ENCODE assay signal across 10 cellular contexts in the genomic region with DNA sequence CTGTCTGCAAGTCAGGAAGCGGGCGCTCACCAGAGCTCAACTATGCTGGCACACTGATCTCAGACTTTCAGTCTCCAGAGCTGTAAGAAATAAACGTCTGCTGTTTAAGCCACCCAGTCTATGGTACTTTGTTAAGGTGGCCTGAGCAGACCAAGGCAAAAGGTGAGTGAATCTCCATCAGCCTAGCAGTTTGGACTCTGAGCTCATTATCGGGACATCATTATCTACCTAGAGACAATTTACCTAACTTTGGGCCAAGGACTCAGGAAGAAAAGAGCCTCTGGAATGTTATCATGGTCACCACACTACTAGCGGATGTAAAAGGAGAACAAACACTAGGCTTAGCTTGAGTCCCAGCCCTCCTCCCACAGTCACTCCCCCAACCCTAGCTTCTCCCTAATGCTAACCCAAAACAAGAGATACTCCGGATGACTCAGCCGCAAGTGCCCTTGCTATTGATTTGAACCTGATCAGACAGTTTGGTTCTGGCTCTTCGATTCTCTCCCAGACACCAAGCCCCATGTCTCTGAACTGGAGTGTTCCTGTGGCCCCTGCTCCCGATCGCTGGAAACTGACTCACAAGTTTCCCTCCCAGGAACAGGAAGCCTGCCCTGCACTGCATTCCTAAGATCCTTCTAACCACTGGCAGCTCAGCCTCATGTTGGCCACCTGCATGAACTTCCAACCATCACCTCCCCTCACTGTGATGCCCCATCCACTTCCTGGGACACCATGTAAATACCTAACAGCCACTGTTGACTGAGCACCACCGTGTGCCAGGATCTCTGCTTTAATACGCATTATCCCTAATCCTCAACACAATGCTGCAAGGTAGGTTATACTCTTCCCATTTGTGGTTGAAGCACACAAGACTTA. TPM values are rescaled to one million over a fixed set of nuclear protein-coding genes. Genes with fewer than 3 reads are reported as not detected.
DNase-seq lines count a peak whose midpoint lies in the region; ATAC-seq and TF ChIP-seq lines count a peak whose summit lies in the region.
"Had no signal": no experiment of that assay in that cellular context is flagged by ENCODE, and none has a peak within 500 bp of the region (broad histone marks: within the 10 kb centered on the region; RNA-seq: fewer than 3 reads in every experiment).

No MANE protein-coding gene starts in this region.

- peaks cover 79% of the 10 kb centered on the region for H3K4me1 Mint-ChIP-seq in HFFc6 (ENCODE audit: low read depth)
- H3K4me1 Mint-ChIP-seq in activated T-helper 17 cell treated with anti-CD3 and anti-CD28 coated beads, Interleukin-2, amount 50 U/mL, for 72 hours, result peaks cover 27% of the 10 kb centered on the region

- peak; percentile 79 for DNase-seq in A172 (ENCODE audit: low spot score)
- no peak for DNase-seq in HFFc6
- peak; percentile 59 for DNase-seq in kidney glomerular epithelial cell (lab: John Stamatoyannopoulos, UW)
- DNase-seq in NK-92 treated with Interleukin-12 subunit alpha and Interleukin-12 subunit beta, amount 100 ng/mL, for 24 hours (lab: John Stamatoyannopoulos, UW), result no peak
- DNase-seq: activated T-cell treated with anti-CD3 and anti-CD28 coated beads, Interleukin-2, amount 50 U/mL, for 72 hours had no signal

- no peaks in the 10 kb centered on the region for H3K9me3 Mint-ChIP-seq in HFFc6
- H3K9me3 Mint-ChIP-seq in activated T-helper 17 cell treated with anti-CD3 and anti-CD28 coated beads, Interleukin-2, amount 50 U/mL, for 72 hours, result no peaks in the 10 kb centered on the region

- no peaks in the 10 kb centered on the region; the same call in none of the 2 replicates for H3K27me3 Mint-ChIP-seq in HFFc6 (ENCODE audit: insufficient read depth)
- no peaks in the 10 kb centered on the region for H3K27me3 Mint-ChIP-seq in activated T-helper 17 cell treated with anti-CD3 and anti-CD28 coated beads, Interleukin-2, amount 50 U/mL, for 72 hours
- H3K27me3 Mint-ChIP-seq: B cell had no signal

- H3K36me3 Mint-ChIP-seq in HFFc6 (ENCODE audit: low read depth), result peaks cover 35% of the 10 kb centered on the region
- H3K36me3 Mint-ChIP-seq in activated T-helper 17 cell treated with anti-CD3 and anti-CD28 coated beads, Interleukin-2, amount 50 U/mL, for 72 hours (ENCODE audit: low read depth), result peaks cover 5% of the 10 kb centered on the region

- ATAC-seq in activated T-helper 17 cell treated with anti-CD3 and anti-CD28 coated beads, Interleukin-2, amount 50 U/mL, for 72 hours (replicated peaks), result no peak
- no peak for ATAC-seq in GM19397 (IDR thresholded peaks at IDR 0.05; ENCODE audit: unreplicated experiment)
- ATAC-seq in GM18498 (IDR thresholded peaks at IDR 0.05; ENCODE audit: unreplicated experiment), result no peak
- ATAC-seq in HG02642 (IDR thresholded peaks at IDR 0.05; ENCODE audit: poor library complexity, unreplicated experiment), result no peak
- ATAC-seq: activated T-cell treated with anti-CD3 and anti-CD28 coated beads, Interleukin-2, amount 50 U/mL, for 72 hours had no signal

- no peak for TF ChIP-seq CTCF in HFFc6 (IDR thresholded peaks at IDR 0.05)

- peak overlapping the region; percentile 51 for H3K4me3 Mint-ChIP-seq in HFFc6
- H3K4me3 Mint-ChIP-seq in activated T-helper 17 cell treated with anti-CD3 and anti-CD28 coated beads, Interleukin-2, amount 50 U/mL, for 72 hours, result no peak overlapping the region
- H3K4me3 Mint-ChIP-seq: activated T-cell treated with anti-CD3 and anti-CD28 coated beads, Interleukin-2, amount 50 U/mL, for 72 hours; B cell had no signal

- peak overlapping the region; percentile 86 for H3K27ac Mint-ChIP-seq in HFFc6
- H3K27ac Mint-ChIP-seq in activated T-helper 17 cell treated with anti-CD3 and anti-CD28 coated beads, Interleukin-2, amount 50 U/mL, for 72 hours, result peak overlapping the region; percentile 48
- H3K27ac Mint-ChIP-seq: activated T-cell treated with anti-CD3 and anti-CD28 coated beads, Interleukin-2, amount 50 U/mL, for 72 hours; B cell had no signal

RNA-seq across cellular contexts. Expression of a gene that starts 34.5 kb away (rescaled TPM):
- 3.9 and 5.5 TPM in 2 replicates for total RNA-seq in A172 (2014; rRNA removed; shearing (Covaris generic))
- 100 to 1,000 TPM; 112 to 139 (median 123) TPM for total RNA-seq in HFFc6 (2021; fragmentation: NEBNext Ultra II Directional; extraction: Animal tissue kit (Norgen Biotek cat#: 25700))
- total RNA-seq in activated T-helper 17 cell treated with anti-CD3 and anti-CD28 coated beads, Interleukin-2, amount 50 U/mL, for 72 hours, result 10 to 100 TPM; 26.0 to 38.4 TPM

Comparison
In these comparisons a context has a peak if more than half of its experiments do, and no peak if none do; other contexts are left out.
1. DNase-seq: peak in A172 (single experiment) and kidney glomerular epithelial cell (single experiment); none in HFFc6 (single experiment) and NK-92 treated with Interleukin-12 subunit alpha and Interleukin-12 subunit beta, amount 100 ng/mL, for 24 hours (single experiment).